ENCODE assay signal across 2 cellular contexts in the genomic region with DNA sequence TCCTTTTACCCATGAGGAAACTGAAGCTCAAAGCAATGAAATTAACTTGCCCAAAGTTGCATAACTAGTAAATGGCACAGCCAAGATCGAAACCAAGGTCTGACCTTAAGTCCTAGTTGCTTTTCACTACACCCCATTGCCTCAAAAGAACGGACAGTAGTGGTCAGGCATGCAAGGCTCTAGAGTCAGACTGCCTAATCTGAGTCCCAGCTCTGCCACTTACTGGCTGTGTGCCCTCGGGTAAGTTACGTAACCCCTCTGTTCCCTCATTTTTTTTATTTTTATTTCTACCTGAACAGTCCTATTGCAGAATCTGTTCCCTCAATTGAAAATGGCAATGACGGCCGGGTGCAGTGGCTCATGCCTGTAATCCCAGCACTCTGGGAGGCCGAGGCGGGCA.
TF ChIP-seq lines count a peak whose summit lies in the region.

No MANE protein-coding gene starts in this region.

TF ChIP-seq in HepG2, 621 proteins besides CTCF, POLR2A, EP300 and RAD21:
- TF ChIP-seq ZNF768 (CRISPR knock-in tag; IDR thresholded peaks at IDR 0.05) (0 out of 2 replicates have a peak, but pooled peaks have one; percentile 21), ZBTB21 (CRISPR knock-in tag; IDR thresholded peaks at IDR 0.05) (no peak), GZF1 (CRISPR knock-in tag; IDR thresholded peaks at IDR 0.05) (no peak), SSRP1 (CRISPR knock-in tag; IDR thresholded peaks at IDR 0.05) (0 out of 2 replicates have a peak, but pooled peaks have one; percentile 34), ZMYM4 (CRISPR knock-in tag; IDR thresholded peaks at IDR 0.05) (no peak), FOXO1 (CRISPR knock-in tag; IDR thresholded peaks at IDR 0.05) (no peak), ETS1 (CRISPR knock-in tag; IDR thresholded peaks at IDR 0.05) (no peak)

TF ChIP-seq in SK-N-SH treated with all-trans-retinoic acid at 6 μM for 48 hours, 23 proteins besides CTCF, POLR2A, EP300 and RAD21:
- TF ChIP-seq TSHZ2 (CRISPR knock-in tag; IDR thresholded peaks at IDR 0.05), result no peak
- no peak for TF ChIP-seq ZNF565 (CRISPR knock-in tag; conservative IDR thresholded peaks at IDR 0.05; ENCODE audit: low read depth)
- no peak for TF ChIP-seq ZC3H10 (CRISPR knock-in tag; IDR thresholded peaks at IDR 0.05)
- no peak for TF ChIP-seq ESRRG (CRISPR knock-in tag; IDR thresholded peaks at IDR 0.05)
- no peak for TF ChIP-seq ZFP30 (CRISPR knock-in tag; IDR thresholded peaks at IDR 0.05)
- TF ChIP-seq CSRNP3 (CRISPR knock-in tag; IDR thresholded peaks at IDR 0.05), result no peak
- no peak for TF ChIP-seq RARB (CRISPR knock-in tag; IDR thresholded peaks at IDR 0.05)
- no peak for TF ChIP-seq TCF4 (CRISPR knock-in tag; IDR thresholded peaks at IDR 0.05; ENCODE audit: borderline replicate concordance)
- TF ChIP-seq PATZ1 (CRISPR knock-in tag; IDR thresholded peaks at IDR 0.05; ENCODE audit: borderline replicate concordance), result no peak
- TF ChIP-seq PPARA (CRISPR knock-in tag; IDR thresholded peaks at IDR 0.05; ENCODE audit: borderline replicate concordance), result no peak
- TF ChIP-seq BACH2 (CRISPR knock-in tag; IDR thresholded peaks at IDR 0.05; ENCODE audit: borderline replicate concordance), result no peak
- TF ChIP-seq TOX (CRISPR knock-in tag; IDR thresholded peaks at IDR 0.05; ENCODE audit: borderline replicate concordance), result no peak
- TF ChIP-seq ZNF8 (CRISPR knock-in tag; IDR thresholded peaks at IDR 0.05), result no peak
- TF ChIP-seq, protein P1, sequence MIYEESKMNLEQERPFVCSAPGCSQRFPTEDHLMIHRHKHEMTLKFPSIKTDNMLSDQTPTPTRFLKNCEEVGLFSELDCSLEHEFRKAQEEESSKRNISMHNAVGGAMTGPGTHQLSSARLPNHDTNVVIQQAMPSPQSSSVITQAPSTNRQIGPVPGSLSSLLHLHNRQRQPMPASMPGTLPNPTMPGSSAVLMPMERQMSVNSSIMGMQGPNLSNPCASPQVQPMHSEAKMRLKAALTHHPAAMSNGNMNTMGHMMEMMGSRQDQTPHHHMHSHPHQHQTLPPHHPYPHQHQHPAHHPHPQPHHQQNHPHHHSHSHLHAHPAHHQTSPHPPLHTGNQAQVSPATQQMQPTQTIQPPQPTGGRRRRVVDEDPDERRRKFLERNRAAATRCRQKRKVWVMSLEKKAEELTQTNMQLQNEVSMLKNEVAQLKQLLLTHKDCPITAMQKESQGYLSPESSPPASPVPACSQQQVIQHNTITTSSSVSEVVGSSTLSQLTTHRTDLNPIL (CRISPR knock-in tag; IDR thresholded peaks at IDR 0.05; ENCODE audit: low read depth), result no peak
- TF ChIP-seq CSDC2 (CRISPR knock-in tag; IDR thresholded peaks at IDR 0.05), result no peak
- no peak for TF ChIP-seq POU6F1 (CRISPR knock-in tag; IDR thresholded peaks at IDR 0.05; ENCODE audit: borderline replicate concordance, low read depth)
- no peak for TF ChIP-seq ARNTL (CRISPR knock-in tag; IDR thresholded peaks at IDR 0.05; ENCODE audit: borderline replicate concordance, low read depth)
- TF ChIP-seq ZNF70 (CRISPR knock-in tag; IDR thresholded peaks at IDR 0.05), result no peak
TF ChIP-seq in SK-N-SH treated with all-trans-retinoic acid at 6 μM for 48 hours: peak in this region for 0.
